7 cellular contexts compared by ENCODE assay signal in the genomic region with DNA sequence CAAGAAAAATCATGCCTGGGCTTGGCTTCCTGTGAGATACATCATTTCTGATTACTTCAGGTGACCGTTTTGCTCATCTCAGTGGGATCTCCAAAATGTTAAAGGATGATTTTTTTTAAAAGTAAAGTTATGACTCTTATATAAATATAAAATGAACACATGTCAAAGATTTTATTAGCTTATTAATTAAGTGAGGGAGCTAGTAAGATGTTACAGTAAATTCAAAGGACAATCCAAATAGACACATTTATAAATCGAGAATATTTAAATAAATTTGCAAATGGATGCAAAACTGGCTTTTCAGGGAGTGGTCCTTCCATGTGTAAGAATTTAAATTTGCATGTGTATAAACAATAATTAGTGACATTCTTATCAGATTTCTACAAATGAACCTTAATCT.
"Had no signal": no experiment of that assay in that cellular context is flagged by ENCODE, and none has a peak within 500 bp of the region (broad histone marks: within the 10 kb centered on the region; RNA-seq: fewer than 3 reads in every experiment).

No MANE protein-coding gene starts in this region.

- ATAC-seq: HepG2, K562 had no signal

- H3K27ac ChIP-seq: HL-60 had no signal

- H3K4me3 ChIP-seq: K562 had no signal

- FAIRE-seq: HepG2, HTR-8/SVneo, K562 had no signal

- DNase-seq: IMR-90, KBM-7, KG1 had no signal
